In the genomic region with DNA sequence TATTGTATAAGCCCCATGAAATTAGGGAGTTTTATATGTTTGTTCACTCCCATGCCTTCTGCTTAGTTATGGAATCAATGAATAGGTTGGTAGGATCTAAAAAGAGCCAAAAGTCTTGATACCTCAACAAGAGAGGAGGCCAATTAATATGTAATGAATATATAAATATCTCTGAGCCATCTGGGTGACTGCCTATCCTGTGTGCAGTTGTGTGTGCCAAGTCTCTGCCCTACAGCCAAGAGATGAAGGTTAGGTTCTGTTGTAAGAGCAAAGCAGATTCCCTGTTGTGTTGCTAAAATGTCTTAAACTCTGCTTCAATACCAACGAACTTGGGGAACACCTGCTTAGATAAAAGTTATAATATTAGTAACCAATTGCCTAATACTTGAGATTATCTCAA, we compare ENCODE assay signal across 18 cellular contexts.
DNase-seq lines count a peak whose midpoint lies in the region; ATAC-seq, FAIRE-seq and TF ChIP-seq lines count a peak whose summit lies in the region.
"Had no signal": no experiment of that assay in that cellular context is flagged by ENCODE, and none has a peak within 500 bp of the region (broad histone marks: within the 10 kb centered on the region; RNA-seq: fewer than 3 reads in every experiment).

No MANE protein-coding gene starts in this region.

- no peak for FAIRE-seq in H54 (lab: Jason Lieb, UNC)
- FAIRE-seq: A549, G401.6, GM12891, GM19239, H1 had no signal

- ATAC-seq in heart right ventricle, result peak; percentile 38 to 96 (median 83)
- ATAC-seq in right cardiac atrium, result no peak
- ATAC-seq in left ventricle myocardium superior, result peak; percentile 93
- ATAC-seq: A549 had no signal

- H3K4me1 ChIP-seq in heart right ventricle, result peaks cover 0 to 8% (median 0%) of the 10 kb centered on the region in 9 donors
- no peaks in the 10 kb centered on the region for H3K4me1 ChIP-seq in right cardiac atrium (ENCODE audit: control insufficient read depth, insufficient read depth, low read length)
- H3K4me1 ChIP-seq: A549, Caco-2, HAP-1 had no signal

- H3K27ac ChIP-seq in heart right ventricle (peak overlapping the region in 4 of 10 donors; percentile 4 to 35 (median 15)), right cardiac atrium (ENCODE audit: low read length) (no peak overlapping the region)
- H3K27ac ChIP-seq: A549, C4-2B, HL-60 had no signal

- WGBS in heart right ventricle, 2 donors, result 16 to 25% methylated on average over 1 of the region's 1 CpG
- WGBS in right cardiac atrium, result 18% methylated on average over 1 of the region's 1 CpG

- H3K27ac Mint-ChIP-seq in activated naive CD4-positive, alpha-beta T cell treated with anti-CD3 and anti-CD28 coated beads, Interleukin-2, amount 10 ng/mL, durations not matched to agents 7 days and 5 days, result no peak overlapping the region
- H3K27ac Mint-ChIP-seq: CD4-positive, alpha-beta T cell had no signal

- CTCF ChIA-PET in activated naive CD4-positive, alpha-beta T cell treated with anti-CD3 and anti-CD28 coated beads, Interleukin-2, amount 10 ng/mL, durations not matched to agents 7 days and 5 days (lab: Charles Lee), result no interaction called here

- no peak for TF ChIP-seq POLR2A in H54 (IDR thresholded peaks at IDR 0.05; ENCODE audit: low read depth, low read length)

- H3K9me3 ChIP-seq in heart right ventricle (no peaks in the 10 kb centered on the region), right cardiac atrium (ENCODE audit: control insufficient read depth, low read length) (no peaks in the 10 kb centered on the region)
- H3K9me3 ChIP-seq: A549, Caco-2, HAP-1 had no signal

- DNase-seq in heart right ventricle (no peak), right cardiac atrium (no peak), NCI-H446 treated with DMSO at 0.1 percent for 48 hours (lab: John Stamatoyannopoulos, UW) (peak; percentile 80), left ventricle myocardium superior (no peak), H54 (ENCODE audit: insufficient read length, low spot score) (no peak)
- DNase-seq in stimulated activated CD4-positive, alpha-beta T cell treated with anti-CD3 and anti-CD28 coated beads, Interleukin-2, amount 100 ng/mL, for 48 hours, result no peak
- DNase-seq in activated naive CD4-positive, alpha-beta T cell treated with anti-CD3 and anti-CD28 coated beads, Interleukin-2, amount 10 ng/mL, durations not matched to agents 7 days and 5 days, result no peak
- DNase-seq: AML-193; Caco-2; CD4-positive, alpha-beta T cell had no signal

- no peak for TF ChIP-seq CTCF in heart right ventricle (IDR thresholded peaks at IDR 0.05)

- intact Hi-C loops in heart right ventricle (cut with DNase I) (no loop called here), right cardiac atrium (cut with DNase I) (no loop called here), left ventricle myocardium superior (cut with micrococcal nuclease) (no loop called here)

- no peaks in the 10 kb centered on the region for H3K36me3 ChIP-seq in heart right ventricle
- H3K36me3 ChIP-seq: HAP-1 had no signal

- H3K27me3 ChIP-seq in heart right ventricle, result no peaks in the 10 kb centered on the region
- no peaks in the 10 kb centered on the region for H3K27me3 ChIP-seq in right cardiac atrium (ENCODE audit: control insufficient read depth, insufficient read depth)

- H3K9me3 Mint-ChIP-seq in activated naive CD4-positive, alpha-beta T cell treated with anti-CD3 and anti-CD28 coated beads, Interleukin-2, amount 10 ng/mL, durations not matched to agents 7 days and 5 days, result peaks cover 2% of the 10 kb centered on the region

- H3K4me3 ChIP-seq in heart right ventricle (no peak overlapping the region), right cardiac atrium (ENCODE audit: low read length) (no peak overlapping the region)
- H3K4me3 ChIP-seq: A549, HAP-1 had no signal

- no peaks in the 10 kb centered on the region for H3K4me1 Mint-ChIP-seq in activated naive CD4-positive, alpha-beta T cell treated with anti-CD3 and anti-CD28 coated beads, Interleukin-2, amount 10 ng/mL, durations not matched to agents 7 days and 5 days

- no peaks in the 10 kb centered on the region for H3K27me3 Mint-ChIP-seq in activated naive CD4-positive, alpha-beta T cell treated with anti-CD3 and anti-CD28 coated beads, Interleukin-2, amount 10 ng/mL, durations not matched to agents 7 days and 5 days

- no peak overlapping the region for H3K4me3 Mint-ChIP-seq in activated naive CD4-positive, alpha-beta T cell treated with anti-CD3 and anti-CD28 coated beads, Interleukin-2, amount 10 ng/mL, durations not matched to agents 7 days and 5 days
- H3K4me3 Mint-ChIP-seq: CD4-positive, alpha-beta T cell had no signal

- H3K36me3 Mint-ChIP-seq in activated naive CD4-positive, alpha-beta T cell treated with anti-CD3 and anti-CD28 coated beads, Interleukin-2, amount 10 ng/mL, durations not matched to agents 7 days and 5 days, result no peaks in the 10 kb centered on the region

Comparison
In these comparisons a context has a peak if more than half of its experiments do, and no peak if none do; other contexts are left out.
1. ATAC-seq: peak in heart right ventricle (8 of 8) and left ventricle myocardium superior (single experiment); none in right cardiac atrium (0 of 2).